18 cellular contexts compared by ENCODE assay signal in genomic region chr7:36088966-36089365, GRCh38.
DNase-seq lines count a peak whose midpoint lies in the region; ATAC-seq and TF ChIP-seq lines count a peak whose summit lies in the region.
"Had no signal": no experiment of that assay in that cellular context is flagged by ENCODE, and none has a peak within 500 bp of the region (broad histone marks: within the 10 kb centered on the region; RNA-seq: fewer than 3 reads in every experiment).

No MANE protein-coding gene starts in this region.

- H4K20me1 ChIP-seq in osteoblast (ENCODE audit: insufficient read depth, low read length), result no peaks in the 10 kb centered on the region
- H4K20me1 ChIP-seq: BLaER1 treated with 17β-estradiol and CSF1 and Interleukin-3, amounts not matched to agents 10 nM and 100 nM had no signal

- peak; percentile 85 for DNase-seq in NCI-H226
- DNase-seq in fibroblast of the aortic adventitia (ENCODE audit: low read depth), result peak; percentile 22
- DNase-seq in osteoblast (ENCODE audit: insufficient read length, low spot score, missing footprints), result peak; percentile 23
- no peak for DNase-seq in SJCRH30
- no peak for DNase-seq in NCI-H524 (lab: John Stamatoyannopoulos, UW)
- no peak for DNase-seq in effector memory CD8-positive, alpha-beta T cell
- DNase-seq: CD8-positive, alpha-beta T cell; DMS 273 treated with DMSO at 0.1 percent for 48 hours; DMS53; DND-41; EL had no signal

- no peaks in the 10 kb centered on the region for H3K79me2 ChIP-seq in osteoblast (ENCODE audit: insufficient read depth, low read length)

- H3K36me3 Mint-ChIP-seq in effector memory CD8-positive, alpha-beta T cell (ENCODE audit: insufficient read depth), result no peaks in the 10 kb centered on the region
- H3K36me3 Mint-ChIP-seq: CD8-positive, alpha-beta T cell; IgD-negative memory B cell had no signal

- no peaks in the 10 kb centered on the region for H3K4me1 Mint-ChIP-seq in effector memory CD8-positive, alpha-beta T cell (ENCODE audit: low read depth in 2 of 2)
- H3K4me1 Mint-ChIP-seq: B cell had no signal

- H3K4me3 ChIP-seq in fibroblast of the aortic adventitia (ENCODE audit: low read depth, low read length) (no peak overlapping the region), osteoblast (ENCODE audit: insufficient read depth, low read length) (no peak overlapping the region), SJCRH30 (no peak overlapping the region)
- H3K4me3 ChIP-seq: BLaER1 treated with 17β-estradiol and CSF1 and Interleukin-3, amounts not matched to agents 10 nM and 100 nM; GM12878; HAP-1 had no signal

- TF ChIP-seq CTCF in fibroblast of the aortic adventitia (IDR thresholded peaks at IDR 0.05; ENCODE audit: insufficient read depth, low read length), result no peak
- no peak for TF ChIP-seq CTCF in osteoblast (IDR thresholded peaks at IDR 0.05; ENCODE audit: extremely low read depth, low read depth, low read length)

- H3K27me3 ChIP-seq in osteoblast (ENCODE audit: insufficient read depth, low read length) (no peaks in the 10 kb centered on the region), SJCRH30 (peaks cover 5% of the 10 kb centered on the region; the same call in 1 of the 2 replicates)
- H3K27me3 ChIP-seq: BLaER1 treated with 17β-estradiol and CSF1 and Interleukin-3, amounts not matched to agents 10 nM and 100 nM had no signal

- no peaks in the 10 kb centered on the region for H3K36me3 ChIP-seq in osteoblast (ENCODE audit: insufficient read depth, low read length)
- no peaks in the 10 kb centered on the region for H3K36me3 ChIP-seq in SJCRH30
- H3K36me3 ChIP-seq: HAP-1 had no signal

- no peak overlapping the region for H3K4me2 ChIP-seq in osteoblast (ENCODE audit: insufficient read depth, low read length)
- H3K4me2 ChIP-seq: BLaER1 treated with 17β-estradiol and CSF1 and Interleukin-3, amounts not matched to agents 10 nM and 100 nM had no signal

- no peak overlapping the region for H2AFZ ChIP-seq in osteoblast (ENCODE audit: low read length)

- H3K4me3 Mint-ChIP-seq in effector memory CD8-positive, alpha-beta T cell, result no peak overlapping the region
- H3K4me3 Mint-ChIP-seq: B cell; CD8-positive, alpha-beta T cell; IgD-negative memory B cell had no signal

- ATAC-seq in GM19455 (IDR thresholded peaks at IDR 0.05; ENCODE audit: unreplicated experiment), result no peak
- no peak for ATAC-seq in effector memory CD8-positive, alpha-beta T cell (replicated peaks)
- ATAC-seq: CD8-positive, alpha-beta T cell; GM12878; HepG2 had no signal

- H3K27ac ChIP-seq in osteoblast (ENCODE audit: low read depth, low read length) (no peak overlapping the region), SJCRH30 (no peak overlapping the region)
- H3K27ac ChIP-seq: BLaER1 treated with 17β-estradiol and CSF1 and Interleukin-3, amounts not matched to agents 10 nM and 100 nM had no signal

- H3K4me1 ChIP-seq in osteoblast (ENCODE audit: insufficient read depth, low read length), result no peaks in the 10 kb centered on the region
- H3K4me1 ChIP-seq in SJCRH30, result no peaks in the 10 kb centered on the region
- H3K4me1 ChIP-seq: BLaER1 treated with 17β-estradiol and CSF1 and Interleukin-3, amounts not matched to agents 10 nM and 100 nM; HAP-1 had no signal

- H3K9me3 ChIP-seq in osteoblast (ENCODE audit: low read depth, low read length), result no peaks in the 10 kb centered on the region
- H3K9me3 ChIP-seq in SJCRH30 (replicated peaks), result no peaks in the 10 kb centered on the region
- H3K9me3 ChIP-seq: HAP-1 had no signal

- no peaks in the 10 kb centered on the region for H3K9me3 Mint-ChIP-seq in effector memory CD8-positive, alpha-beta T cell

- no peaks in the 10 kb centered on the region for H3K27me3 Mint-ChIP-seq in effector memory CD8-positive, alpha-beta T cell
- H3K27me3 Mint-ChIP-seq: IgD-negative memory B cell had no signal

- no peak overlapping the region for H3K27ac Mint-ChIP-seq in effector memory CD8-positive, alpha-beta T cell
- H3K27ac Mint-ChIP-seq: B cell; CD8-positive, alpha-beta T cell had no signal

Comparison
In these comparisons a context has a peak if more than half of its experiments do, and no peak if none do; other contexts are left out.
1. DNase-seq: peak in NCI-H226 (single experiment), fibroblast of the aortic adventitia (single experiment) and osteoblast (single experiment); none in SJCRH30 (0 of 2), NCI-H524 (0 of 2) and effector memory CD8-positive, alpha-beta T cell (0 of 3).